In genomic region chr3:111081008-111081545, GRCh38 we compare ENCODE assay signal across 17 cellular contexts. TPM values are rescaled to one million over a fixed set of nuclear protein-coding genes. Genes with fewer than 3 reads are reported as not detected.
DNase-seq lines count a peak whose midpoint lies in the region; ATAC-seq, FAIRE-seq and TF ChIP-seq lines count a peak whose summit lies in the region.
"Had no signal": no experiment of that assay in that cellular context is flagged by ENCODE, and none has a peak within 500 bp of the region (broad histone marks: within the 10 kb centered on the region; RNA-seq: fewer than 3 reads in every experiment).

No MANE protein-coding gene starts in this region.

- H3K9me2 ChIP-seq in GM23248 (ENCODE audit: insufficient read depth) = no peaks in the 10 kb centered on the region

- H3K4me1 ChIP-seq in GM23248 (ENCODE audit: insufficient read depth) = peaks cover 58% of the 10 kb centered on the region
- H3K4me1 ChIP-seq: suprapubic skin had no signal

- DNase-seq in GM23248 (peak; percentile 66), foreskin melanocyte (peak; percentile 90), urothelium cell line (ENCODE audit: low spot score) (no peak), Right ventricle myocardium inferior (ENCODE audit: missing footprints) (no peak), progenitor cell of endocrine pancreas (ENCODE audit: low spot score, unreplicated experiment) (no peak)
- DNase-seq: activated CD4-positive, alpha-beta T cell treated with anti-CD3 and anti-CD28 coated beads, Interleukin-2, amount 50 U/mL, for 1 hour; activated naive CD4-positive, alpha-beta T cell treated with anti-CD3 and anti-CD28 coated beads for 36 hours; C1 segment of cervical spinal cord; NCI-H1417 treated with DMSO at 0.1 percent for 48 hours; Peyer's patch; spleen had no signal

- no peak for TF ChIP-seq CTCF in progenitor cell of endocrine pancreas (IDR thresholded peaks at IDR 0.05; ENCODE audit: unreplicated experiment)

- H3K27ac Mint-ChIP-seq in progenitor cell of endocrine pancreas = no peak overlapping the region
- H3K27ac Mint-ChIP-seq: activated naive CD4-positive, alpha-beta T cell treated with anti-CD3 and anti-CD28 coated beads for 36 hours; naive thymus-derived CD8-positive, alpha-beta T cell had no signal

- H3K36me3 ChIP-seq in GM23248 (ENCODE audit: low read depth) = no peaks in the 10 kb centered on the region
- H3K36me3 ChIP-seq: Peyer's patch, spleen, suprapubic skin had no signal

- no peaks in the 10 kb centered on the region for H3K27me3 Mint-ChIP-seq in progenitor cell of endocrine pancreas

- peak overlapping the region; percentile 75 for H3K4me2 ChIP-seq in GM23248 (ENCODE audit: unreplicated experiment)

- peaks cover 29% of the 10 kb centered on the region for H3F3A ChIP-seq in GM23248 (ENCODE audit: insufficient read depth)

- H3K4me1 Mint-ChIP-seq in progenitor cell of endocrine pancreas (ENCODE audit: low read depth) = peaks cover 11% of the 10 kb centered on the region
- H3K4me1 Mint-ChIP-seq: naive thymus-derived CD8-positive, alpha-beta T cell had no signal

- no peak overlapping the region for H2AFZ ChIP-seq in GM23248

- H3K9me3 ChIP-seq in GM23248 (ENCODE audit: low read depth) = no peaks in the 10 kb centered on the region
- H3K9me3 ChIP-seq: Peyer's patch, spleen, suprapubic skin had no signal

- intact Hi-C loops in Right ventricle myocardium inferior (cut with DNase I) = no loop called here

- H3K27me3 ChIP-seq in GM23248 (replicated peaks; ENCODE audit: insufficient read depth) = no peaks in the 10 kb centered on the region
- H3K27me3 ChIP-seq: Peyer's patch, suprapubic skin had no signal

- peak; percentile 69 for ATAC-seq in SK-N-SH treated with all-trans-retinoic acid at 6 μM for 48 hours
- ATAC-seq in Right ventricle myocardium inferior = no peak
- no peak for ATAC-seq in HG03280 (IDR thresholded peaks at IDR 0.05; ENCODE audit: unreplicated experiment)
- ATAC-seq: naive thymus-derived CD8-positive, alpha-beta T cell had no signal

- peaks cover 4% of the 10 kb centered on the region; the same call in 1 of the 2 replicates for H4K20me1 ChIP-seq in GM23248 (ENCODE audit: insufficient read depth)

- H3K4me3 Mint-ChIP-seq in progenitor cell of endocrine pancreas (ENCODE audit: low read depth) = no peak overlapping the region
- H3K4me3 Mint-ChIP-seq: activated naive CD4-positive, alpha-beta T cell treated with anti-CD3 and anti-CD28 coated beads for 36 hours; naive thymus-derived CD8-positive, alpha-beta T cell had no signal

- H3K36me3 Mint-ChIP-seq in progenitor cell of endocrine pancreas (ENCODE audit: insufficient read depth) = no peaks in the 10 kb centered on the region

- H3K4me3 ChIP-seq in GM23248 = peak overlapping the region; percentile 54
- H3K4me3 ChIP-seq: coronary artery, Peyer's patch, spleen, suprapubic skin had no signal

- FAIRE-seq in urothelium cell line (lab: Jason Lieb, UNC) = peak; percentile 13
- FAIRE-seq: endothelial cell of umbilical vein had no signal

- H3K79me2 ChIP-seq in GM23248 (ENCODE audit: insufficient read depth) = peaks cover 100% of the 10 kb centered on the region

- peak overlapping the region; percentile 60 for H3K27ac ChIP-seq in GM23248
- H3K27ac ChIP-seq: coronary artery, Peyer's patch, spleen, suprapubic skin had no signal

- H3K9ac ChIP-seq in GM23248 = peak overlapping the region; percentile 14

- in situ Hi-C loops in GM23248 (cut with MboI) = loop anchor here (25.0 kb wide), 1 partner anchor 456 kb away; the partner anchor contains the start of gene CD96

- WGBS in GM23248 (ENCODE audit: low coverage in 1 of 2, low lambda C conversion rate in 2 of 2, missing lambda C conversion rate in 2 of 2), 2 experiments = 48 to 55% methylated on average over 3 of the region's 3 CpGs

- H3K9me3 Mint-ChIP-seq in progenitor cell of endocrine pancreas (ENCODE audit: low read depth) = no peaks in the 10 kb centered on the region
- H3K9me3 Mint-ChIP-seq: activated naive CD4-positive, alpha-beta T cell treated with anti-CD3 and anti-CD28 coated beads for 36 hours; naive thymus-derived CD8-positive, alpha-beta T cell had no signal

TF ChIP-seq in SK-N-SH treated with all-trans-retinoic acid at 6 μM for 48 hours, 23 proteins besides CTCF, POLR2A, EP300 and RAD21:
- no peak for TF ChIP-seq ZFP3 (CRISPR knock-in tag; IDR thresholded peaks at IDR 0.05)

RNA-seq across cellular contexts. Expression of gene NECTIN3, which starts 9.5 kb away (rescaled TPM):
- total RNA-seq in GM23248 (2014; rRNA removed; shearing (Covaris generic)) = 111 and 125 TPM in 2 replicates
- polyA plus RNA-seq in GM23248 (2016; fragmentation: Nextera tagmentation; extraction: Ambion mirVana) = 11.1 and 11.7 TPM in 2 replicates
- 11.7 TPM for total RNA-seq in Right ventricle myocardium inferior
- total RNA-seq in progenitor cell of endocrine pancreas = 46.5 and 46.7 TPM in 2 replicates

Comparison
In these comparisons a context has a peak if more than half of its experiments do, and no peak if none do; other contexts are left out.
1. DNase-seq: peak in GM23248 (single experiment) and foreskin melanocyte (single experiment); none in urothelium cell line (single experiment), Right ventricle myocardium inferior (single experiment) and progenitor cell of endocrine pancreas (single experiment).